19 cellular contexts compared by ENCODE assay signal in genomic region chr11:65803797-65804492, GRCh38. TPM values are rescaled to one million over a fixed set of nuclear protein-coding genes. Genes with fewer than 3 reads are reported as not detected.
DNase-seq lines count a peak whose midpoint lies in the region; ATAC-seq and TF ChIP-seq lines count a peak whose summit lies in the region.
"Had no signal": no experiment of that assay in that cellular context is flagged by ENCODE, and none has a peak within 500 bp of the region (broad histone marks: within the 10 kb centered on the region; RNA-seq: fewer than 3 reads in every experiment).

No MANE protein-coding gene starts in this region.

- H3K9me3 ChIP-seq in neuronal stem cell (replicated peaks in 1 of 2; ENCODE audit: control insufficient read depth in 2 of 2, insufficient read depth in 1 of 2, low read depth in 1 of 2, low read length in 2 of 2) = no peaks in the 10 kb centered on the region
- H3K9me3 ChIP-seq in breast epithelium = no peaks in the 10 kb centered on the region
- H3K9me3 ChIP-seq in ascending aorta = no peaks in the 10 kb centered on the region
- H3K9me3 ChIP-seq: A549 had no signal

- H3K4me1 ChIP-seq in neuronal stem cell (ENCODE audit: control insufficient read depth in 2 of 2, insufficient read depth in 1 of 2, low read depth in 1 of 2, low read length in 2 of 2) = no peaks in the 10 kb centered on the region
- no peaks in the 10 kb centered on the region for H3K4me1 ChIP-seq in breast epithelium
- H3K4me1 ChIP-seq in ascending aorta = no peaks in the 10 kb centered on the region
- H3K4me1 ChIP-seq: A549 had no signal

- H2AK5ac ChIP-seq in neuronal stem cell (ENCODE audit: low read depth, low read length) = peak overlapping the region; percentile 19

- no CpG with 5 or more reads among the region's 21 CpGs for WGBS in neuronal stem cell (ENCODE audit: extremely low coverage in 2 of 2, insufficient read length in 2 of 2, insufficient replicate concordance in 1 of 2), 2 donors

- no peak for DNase-seq in stimulated activated naive CD8-positive, alpha-beta T cell treated with anti-CD3 and anti-CD28 coated beads, Interleukin-15, Interleukin-2, amounts not matched to agents 100 U/mL and 50 U/mL, for 24 hours
- no peak for DNase-seq in stimulated activated naive CD8-positive, alpha-beta T cell treated with anti-CD3 and anti-CD28 coated beads, Interleukin-15, amount 100 ng/mL, for 72 hours
- no peak for DNase-seq in activated CD8-positive, alpha-beta T cell treated with anti-CD3 and anti-CD28 coated beads, Interleukin-2, amount 10 ng/mL, durations not matched to agents 7 days and 5 days
- DNase-seq in neuronal stem cell (ENCODE audit: low spot score) (no peak), mesenteric fat pad (ENCODE audit: low spot score) (no peak), breast epithelium (ENCODE audit: low spot score in 2 of 2) (no peak), ascending aorta (ENCODE audit: low spot score in 2 of 2) (no peak)
- DNase-seq: C1 segment of cervical spinal cord, DMS 273 treated with DMSO at 0.1 percent for 48 hours, HCEC 1CT, NCI-H187 treated with DMSO at 0.1 percent for 48 hours, NCI-H446, NCI-H69, OCI-M1, RPMI8226, SIG-M5 had no signal

- H3K36me3 Mint-ChIP-seq in activated CD8-positive, alpha-beta T cell treated with anti-CD3 and anti-CD28 coated beads, Interleukin-2, amount 10 ng/mL, durations not matched to agents 7 days and 5 days (ENCODE audit: low read depth) = no peaks in the 10 kb centered on the region

- H2BK5ac ChIP-seq in neuronal stem cell (ENCODE audit: low read length) = no peak overlapping the region

- H3K79me1 ChIP-seq in neuronal stem cell (ENCODE audit: low read depth, low read length) = no peaks in the 10 kb centered on the region

- no peak overlapping the region for H2BK12ac ChIP-seq in neuronal stem cell (ENCODE audit: low read length)

- TF ChIP-seq CTCF in breast epithelium (IDR thresholded peaks at IDR 0.05) = no peak
- TF ChIP-seq CTCF in ascending aorta (IDR thresholded peaks at IDR 0.05) = no peak

- H3K27me3 ChIP-seq in neuronal stem cell (ENCODE audit: control insufficient read depth in 3 of 3, insufficient read depth in 3 of 3, low read depth in 1 of 3, low read length in 3 of 3) (peaks cover 0 to 39% (median 0%) of the 10 kb centered on the region in 3 experiments), breast epithelium (peaks cover 0 to 30% of the 10 kb centered on the region in 2 donors), ascending aorta (no peaks in the 10 kb centered on the region)

- POLR2A ChIA-PET in activated CD8-positive, alpha-beta T cell treated with anti-CD3 and anti-CD28 coated beads, Interleukin-2, amount 10 ng/mL, durations not matched to agents 7 days and 5 days (lab: Charles Lee) = no interaction called here

- H4K91ac ChIP-seq in neuronal stem cell (ENCODE audit: low read depth, low read length, poor library complexity) = no peak overlapping the region

- H3K23ac ChIP-seq in neuronal stem cell (ENCODE audit: low read depth, low read length, poor library complexity) = peak overlapping the region; percentile 32

- peaks cover 8% of the 10 kb centered on the region for H3K4me1 Mint-ChIP-seq in stimulated activated naive CD8-positive, alpha-beta T cell treated with anti-CD3 and anti-CD28 coated beads, Interleukin-15, amount 100 ng/mL, for 72 hours
- peaks cover 8% of the 10 kb centered on the region for H3K4me1 Mint-ChIP-seq in activated CD8-positive, alpha-beta T cell treated with anti-CD3 and anti-CD28 coated beads, Interleukin-2, amount 10 ng/mL, durations not matched to agents 7 days and 5 days (ENCODE audit: low read depth)

- H3K27ac ChIP-seq in neuronal stem cell (replicated peaks; ENCODE audit: low read length) = no peak overlapping the region
- H3K27ac ChIP-seq in breast epithelium = no peak overlapping the region
- no peak overlapping the region for H3K27ac ChIP-seq in ascending aorta
- H3K27ac ChIP-seq: A549 had no signal

- H3K9ac ChIP-seq in neuronal stem cell (ENCODE audit: low read depth, low read length, poor library complexity) = no peak overlapping the region

- TF ChIP-seq POLR2A in breast epithelium (IDR thresholded peaks at IDR 0.05) = no peak

- intact Hi-C loops in breast epithelium (cut with DNase I; ENCODE audit: low total_unique reads) = no loop called here
- intact Hi-C loops in ascending aorta (cut with DNase I) = no loop called here

- no peak overlapping the region for H2BK120ac ChIP-seq in neuronal stem cell (ENCODE audit: low read depth, low read length)

- H3K4me3 Mint-ChIP-seq in stimulated activated naive CD8-positive, alpha-beta T cell treated with anti-CD3 and anti-CD28 coated beads, Interleukin-15, amount 100 ng/mL, for 72 hours = no peak overlapping the region
- H3K4me3 Mint-ChIP-seq in activated CD8-positive, alpha-beta T cell treated with anti-CD3 and anti-CD28 coated beads, Interleukin-2, amount 10 ng/mL, durations not matched to agents 7 days and 5 days = no peak overlapping the region

- H3K27ac Mint-ChIP-seq in stimulated activated naive CD8-positive, alpha-beta T cell treated with anti-CD3 and anti-CD28 coated beads, Interleukin-15, amount 100 ng/mL, for 72 hours = no peak overlapping the region
- no peak overlapping the region for H3K27ac Mint-ChIP-seq in activated CD8-positive, alpha-beta T cell treated with anti-CD3 and anti-CD28 coated beads, Interleukin-2, amount 10 ng/mL, durations not matched to agents 7 days and 5 days

- H2BK15ac ChIP-seq in neuronal stem cell (ENCODE audit: low read length) = no peak overlapping the region

- H3K18ac ChIP-seq in neuronal stem cell (ENCODE audit: low read length) = no peak overlapping the region

- peak; percentile 32 for ATAC-seq in stimulated activated naive CD8-positive, alpha-beta T cell treated with anti-CD3 and anti-CD28 coated beads, Interleukin-15, Interleukin-2, amounts not matched to agents 100 U/mL and 50 U/mL, for 24 hours
- no peak for ATAC-seq in stimulated activated naive CD8-positive, alpha-beta T cell treated with anti-CD3 and anti-CD28 coated beads, Interleukin-15, amount 100 ng/mL, for 72 hours
- ATAC-seq in activated CD8-positive, alpha-beta T cell treated with anti-CD3 and anti-CD28 coated beads, Interleukin-2, amount 10 ng/mL, durations not matched to agents 7 days and 5 days = peak; percentile 56
- ATAC-seq in HG03139 (IDR thresholded peaks at IDR 0.05; ENCODE audit: unreplicated experiment) = no peak

- H3K4ac ChIP-seq in neuronal stem cell (ENCODE audit: low read length) = no peak overlapping the region

- H3K4me2 ChIP-seq in neuronal stem cell (ENCODE audit: insufficient read depth, low read length, poor library complexity, severe bottlenecking) = no peak overlapping the region
- H3K4me2 ChIP-seq: A549 had no signal

- no peak overlapping the region for H2AFZ ChIP-seq in neuronal stem cell (ENCODE audit: low read length)

- H4K8ac ChIP-seq in neuronal stem cell (ENCODE audit: low read depth, low read length) = no peak overlapping the region

- no peak overlapping the region for H3K14ac ChIP-seq in neuronal stem cell (ENCODE audit: low read length)

- CTCF ChIA-PET in activated CD8-positive, alpha-beta T cell treated with anti-CD3 and anti-CD28 coated beads, Interleukin-2, amount 10 ng/mL, durations not matched to agents 7 days and 5 days (lab: Charles Lee) = interaction anchor here (1.1 to 4.3 kb wide), 3 partner anchors 13 to 92 kb away, joined by 3 to 14 read pairs (median 3); partner anchors contain the start of gene KAT5

- peaks cover 72% of the 10 kb centered on the region for H3K27me3 Mint-ChIP-seq in stimulated activated naive CD8-positive, alpha-beta T cell treated with anti-CD3 and anti-CD28 coated beads, Interleukin-15, amount 100 ng/mL, for 72 hours
- H3K27me3 Mint-ChIP-seq in activated CD8-positive, alpha-beta T cell treated with anti-CD3 and anti-CD28 coated beads, Interleukin-2, amount 10 ng/mL, durations not matched to agents 7 days and 5 days (ENCODE audit: low read depth) = peaks cover 21% of the 10 kb centered on the region

- H3K4me3 ChIP-seq in neuronal stem cell (ENCODE audit: low read length in 2 of 2) (no peak overlapping the region), breast epithelium (no peak overlapping the region), ascending aorta (no peak overlapping the region)
- H3K4me3 ChIP-seq: A549 had no signal

- no peaks in the 10 kb centered on the region for H3K9me3 Mint-ChIP-seq in stimulated activated naive CD8-positive, alpha-beta T cell treated with anti-CD3 and anti-CD28 coated beads, Interleukin-15, amount 100 ng/mL, for 72 hours
- H3K9me3 Mint-ChIP-seq in activated CD8-positive, alpha-beta T cell treated with anti-CD3 and anti-CD28 coated beads, Interleukin-2, amount 10 ng/mL, durations not matched to agents 7 days and 5 days (ENCODE audit: insufficient read depth) = no peaks in the 10 kb centered on the region

- H3K36me3 ChIP-seq in neuronal stem cell (replicated peaks in 1 of 2; ENCODE audit: control insufficient read depth in 2 of 2, insufficient read depth in 2 of 2, low read length in 2 of 2) (no peaks in the 10 kb centered on the region), breast epithelium (no peaks in the 10 kb centered on the region), ascending aorta (no peaks in the 10 kb centered on the region)

RNA-seq across cellular contexts. Expression of gene OVOL1, which starts 17.1 kb away (rescaled TPM):
- under 1 TPM in 1 of 2 experiments, not detected in 1; 0.08 TPM for total RNA-seq in activated CD8-positive, alpha-beta T cell treated with anti-CD3 and anti-CD28 coated beads, Interleukin-2, amount 10 ng/mL, durations not matched to agents 7 days and 5 days
- 0.03 TPM for polyA plus RNA-seq in neuronal stem cell (2013, experiment 1 of 2)
- 0.01 TPM for polyA plus RNA-seq in neuronal stem cell (2013, experiment 2 of 2)
- total RNA-seq in mesenteric fat pad = not detected
- 1 to 10 TPM in 2 of 3 donors, not detected in 1; 3.6 to 5.1 TPM for total RNA-seq in breast epithelium
- not detected for total RNA-seq in ascending aorta
- total RNA-seq: HT1080 had no signal
- polyA plus RNA-seq: A549 had no signal

RNA-seq across cellular contexts. Expression of gene AP5B1, which starts 23.2 kb away (rescaled TPM):
- total RNA-seq in activated CD8-positive, alpha-beta T cell treated with anti-CD3 and anti-CD28 coated beads, Interleukin-2, amount 10 ng/mL, durations not matched to agents 7 days and 5 days = 10 to 100 TPM; 21.9 to 22.5 TPM
- 4.0 TPM for polyA plus RNA-seq in neuronal stem cell (2013, experiment 1 of 2)
- polyA plus RNA-seq in neuronal stem cell (2013, experiment 2 of 2) = 4.1 TPM
- 51.8 TPM for total RNA-seq in mesenteric fat pad
- 10 to 100 TPM; 15.5 to 19.3 (median 17.6) TPM for total RNA-seq in breast epithelium
- total RNA-seq in ascending aorta = 31.8 TPM

RNA-seq across cellular contexts. Expression of gene SNX32, which starts 29.8 kb away (rescaled TPM):
- 1 to 10 TPM in 1 of 2 experiments, under 1 TPM in 1; 0.44 to 1.6 TPM for total RNA-seq in activated CD8-positive, alpha-beta T cell treated with anti-CD3 and anti-CD28 coated beads, Interleukin-2, amount 10 ng/mL, durations not matched to agents 7 days and 5 days
- polyA plus RNA-seq in neuronal stem cell (2013, experiment 1 of 2) = 3.0 TPM
- 3.3 TPM for polyA plus RNA-seq in neuronal stem cell (2013, experiment 2 of 2)
- total RNA-seq in mesenteric fat pad = not detected
- total RNA-seq in breast epithelium = 1 to 10 TPM in 1 of 3 donors, under 1 TPM in 2; 0.15 to 2.3 (median 0.48) TPM
- not detected for total RNA-seq in ascending aorta
- total RNA-seq: HT1080 had no signal

RNA-seq across cellular contexts. Expression of gene CFL1, which starts 54.0 kb away (rescaled TPM):
- total RNA-seq in activated CD8-positive, alpha-beta T cell treated with anti-CD3 and anti-CD28 coated beads, Interleukin-2, amount 10 ng/mL, durations not matched to agents 7 days and 5 days = 1,000 to 10,000 TPM; 2,110 to 2,145 TPM
- 860 TPM for polyA plus RNA-seq in neuronal stem cell (2013, experiment 1 of 2)
- 866 TPM for polyA plus RNA-seq in neuronal stem cell (2013, experiment 2 of 2)
- total RNA-seq in mesenteric fat pad (818 TPM), breast epithelium (100 to 1,000 TPM; 407 to 564 (median 453) TPM), ascending aorta (974 TPM)

RNA-seq across cellular contexts. Expression of gene MUS81, which starts 56.3 kb away (rescaled TPM):
- total RNA-seq in activated CD8-positive, alpha-beta T cell treated with anti-CD3 and anti-CD28 coated beads, Interleukin-2, amount 10 ng/mL, durations not matched to agents 7 days and 5 days = 100 to 1,000 TPM; 106 to 111 TPM
- 25.3 TPM for polyA plus RNA-seq in neuronal stem cell (2013, experiment 1 of 2)
- 26.7 TPM for polyA plus RNA-seq in neuronal stem cell (2013, experiment 2 of 2)
- total RNA-seq in mesenteric fat pad (38.0 TPM), breast epithelium (10 to 100 TPM; 29.8 to 44.6 (median 42.9) TPM), ascending aorta (45.0 TPM)

Comparison
In these comparisons a context has a peak if more than half of its experiments do, and no peak if none do; other contexts are left out.
1. ATAC-seq: peak in stimulated activated naive CD8-positive, alpha-beta T cell treated with anti-CD3 and anti-CD28 coated beads, Interleukin-15, Interleukin-2, amounts not matched to agents 100 U/mL and 50 U/mL, for 24 hours (single experiment) and activated CD8-positive, alpha-beta T cell treated with anti-CD3 and anti-CD28 coated beads, Interleukin-2, amount 10 ng/mL, durations not matched to agents 7 days and 5 days (single experiment); none in stimulated activated naive CD8-positive, alpha-beta T cell treated with anti-CD3 and anti-CD28 coated beads, Interleukin-15, amount 100 ng/mL, for 72 hours (single experiment) and HG03139 (single experiment).